10 cellular contexts compared by ENCODE assay signal in genomic region chr9:92740015-92740408, GRCh38. TPM values are rescaled to one million over a fixed set of nuclear protein-coding genes. Genes with fewer than 3 reads are reported as not detected.
A peak's percentile ranks its signal among the peaks of the same experiment; 100 is the strongest.
DNase-seq lines count a peak whose midpoint lies in the region; ATAC-seq lines count a peak whose summit lies in the region.
"Had no signal": no experiment of that assay in that cellular context is flagged by ENCODE, and none has a peak within 500 bp of the region (broad histone marks: within the 10 kb centered on the region; RNA-seq: fewer than 3 reads in every experiment).

No MANE protein-coding gene starts in this region.

- peaks cover 64 to 79% (median 73%) of the 10 kb centered on the region in 3 donors for H3K4me1 Mint-ChIP-seq in IgD-negative memory B cell
- H3K4me1 Mint-ChIP-seq in stimulated activated effector memory CD8-positive, alpha-beta T cell treated with anti-CD3 and anti-CD28 coated beads, Interleukin-12 subunit alpha, Interleukin-12 subunit beta, amount 100 ng/mL, for 72 hours, result peaks cover 88% of the 10 kb centered on the region

- no peak for ATAC-seq in stimulated activated effector memory CD8-positive, alpha-beta T cell treated with anti-CD3 and anti-CD28 coated beads, Interleukin-12 subunit alpha, Interleukin-12 subunit beta, amount 100 ng/mL, for 72 hours
- no peak for ATAC-seq in GM18502 (IDR thresholded peaks at IDR 0.05; ENCODE audit: poor library complexity, unreplicated experiment)
- ATAC-seq: SK-N-SH treated with all-trans-retinoic acid at 6 μM for 48 hours had no signal

- no peaks in the 10 kb centered on the region for H3K27me3 Mint-ChIP-seq in IgD-negative memory B cell

- H3K36me3 ChIP-seq in adipocyte (ENCODE audit: control insufficient read depth, insufficient read depth, low read length, severe bottlenecking), result no peaks in the 10 kb centered on the region

- peaks cover 31% of the 10 kb centered on the region for H3K4me1 ChIP-seq in adipocyte (ENCODE audit: control insufficient read depth, insufficient read depth, low read length)

- DNase-seq in adipocyte (ENCODE audit: low read depth) (peak; percentile 38), iris pigment epithelial cell (ENCODE audit: low read depth) (peak; percentile 51), NCI-H2081 treated with DMSO at 0.1 percent for 48 hours (lab: John Stamatoyannopoulos, UW) (no peak), NCI-H1092 (lab: John Stamatoyannopoulos, UW) (no peak)
- DNase-seq in stimulated activated effector memory CD8-positive, alpha-beta T cell treated with anti-CD3 and anti-CD28 coated beads, Interleukin-12 subunit alpha, Interleukin-12 subunit beta, amount 100 ng/mL, for 72 hours (ENCODE audit: low spot score in 2 of 2), result no peak
- DNase-seq: GDM1; stimulated activated naive CD4-positive, alpha-beta T cell treated with Interleukin-2 at 50 U/mL for 16 hours had no signal

- no peaks in the 10 kb centered on the region for H3K27me3 ChIP-seq in adipocyte (replicated peaks; ENCODE audit: control insufficient read depth, insufficient read depth, low read length)

- H3K4me3 Mint-ChIP-seq in IgD-negative memory B cell, result peak overlapping the region in 3 of 4 donors; percentile 68 to 80 (median 71)
- H3K4me3 Mint-ChIP-seq in stimulated activated effector memory CD8-positive, alpha-beta T cell treated with anti-CD3 and anti-CD28 coated beads, Interleukin-12 subunit alpha, Interleukin-12 subunit beta, amount 100 ng/mL, for 72 hours, result no peak overlapping the region

- H3K27ac Mint-ChIP-seq in IgD-negative memory B cell, result peak overlapping the region in 2 of 3 donors; percentile 71 to 88
- H3K27ac Mint-ChIP-seq in stimulated activated effector memory CD8-positive, alpha-beta T cell treated with anti-CD3 and anti-CD28 coated beads, Interleukin-12 subunit alpha, Interleukin-12 subunit beta, amount 100 ng/mL, for 72 hours, result peak overlapping the region; percentile 82

- no peaks in the 10 kb centered on the region for H3K9me3 ChIP-seq in adipocyte (ENCODE audit: control insufficient read depth, low read length)

- no peaks in the 10 kb centered on the region for H3K36me3 Mint-ChIP-seq in IgD-negative memory B cell
- H3K36me3 Mint-ChIP-seq in stimulated activated effector memory CD8-positive, alpha-beta T cell treated with anti-CD3 and anti-CD28 coated beads, Interleukin-12 subunit alpha, Interleukin-12 subunit beta, amount 100 ng/mL, for 72 hours, result no peaks in the 10 kb centered on the region

- no peaks in the 10 kb centered on the region for H3K9me3 Mint-ChIP-seq in IgD-negative memory B cell
- H3K9me3 Mint-ChIP-seq in stimulated activated effector memory CD8-positive, alpha-beta T cell treated with anti-CD3 and anti-CD28 coated beads, Interleukin-12 subunit alpha, Interleukin-12 subunit beta, amount 100 ng/mL, for 72 hours, result no peaks in the 10 kb centered on the region

- no peak overlapping the region for H3K4me3 ChIP-seq in adipocyte (ENCODE audit: low read length)

- H3K9ac ChIP-seq in adipocyte (ENCODE audit: low read length), result no peak overlapping the region

RNA-seq across cellular contexts. Expression of gene BICD2, which starts 24.6 kb away (rescaled TPM):
- 32.8 TPM for polyA plus RNA-seq in IgD-negative memory B cell

Comparison
In these comparisons a context has a peak if more than half of its experiments do, and no peak if none do; other contexts are left out.
1. DNase-seq: peak in adipocyte (single experiment) and iris pigment epithelial cell (single experiment); none in stimulated activated effector memory CD8-positive, alpha-beta T cell treated with anti-CD3 and anti-CD28 coated beads, Interleukin-12 subunit alpha, Interleukin-12 subunit beta, amount 100 ng/mL, for 72 hours (0 of 2), NCI-H2081 treated with DMSO at 0.1 percent for 48 hours (single experiment) and NCI-H1092 (single experiment).